ENCODE assay signal across 13 cellular contexts in the genomic region with DNA sequence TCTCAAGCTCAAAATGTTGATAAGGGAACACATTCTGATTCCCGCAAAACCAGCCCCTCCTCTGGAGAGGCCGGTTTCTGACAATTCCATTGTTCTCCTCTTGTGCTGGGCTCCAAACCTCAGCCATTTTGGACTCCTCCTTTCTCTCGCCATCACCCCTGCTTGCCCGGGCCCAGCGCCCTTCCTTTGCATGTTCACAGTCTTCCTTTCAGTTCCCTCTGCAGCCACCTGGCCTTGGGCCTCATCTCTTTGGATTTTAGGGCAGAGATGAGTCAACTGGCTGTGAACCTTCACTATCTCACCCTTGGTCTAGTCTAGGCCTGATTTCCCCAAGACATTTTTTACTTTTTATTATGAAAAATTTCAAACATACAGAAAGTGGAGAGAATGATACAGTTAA.
A peak's percentile ranks its signal among the peaks of the same experiment; 100 is the strongest.
DNase-seq lines count a peak whose midpoint lies in the region; ATAC-seq and TF ChIP-seq lines count a peak whose summit lies in the region.
"Had no signal": no experiment of that assay in that cellular context is flagged by ENCODE, and none has a peak within 500 bp of the region (broad histone marks: within the 10 kb centered on the region; RNA-seq: fewer than 3 reads in every experiment).

No MANE protein-coding gene starts in this region.

- peak overlapping the region in 1 of 5 donors; percentile 3 for H3K27ac ChIP-seq in adrenal gland
- H3K27ac ChIP-seq: lower lobe of right lung had no signal

- peaks cover 26 to 46% of the 10 kb centered on the region in 2 donors for H3K4me1 ChIP-seq in adrenal gland (replicated peaks in 1 of 2)

- DNase-seq in adrenal gland (peak in 6 of 7 donors; percentile 51 to 68 (median 62)), NCI-H2171 (lab: John Stamatoyannopoulos, UW) (no peak), H4 (ENCODE audit: low spot score) (no peak)
- DNase-seq in stimulated activated naive CD4-positive, alpha-beta T cell (lab: John Stamatoyannopoulos, UW), result no peak
- no peak for DNase-seq in activated effector memory CD4-positive, alpha-beta T cell treated with anti-CD3 and anti-CD28 coated beads, Interleukin-2, amount 50 U/mL, for 16 hours
- DNase-seq: activated CD4-positive, alpha-beta T cell treated with anti-CD3 and anti-CD28 coated beads for 1 hour; lower lobe of right lung; stimulated activated naive CD8-positive, alpha-beta T cell treated with anti-CD3 and anti-CD28 coated beads, Interleukin-15, amount 100 ng/mL, for 72 hours; T-cell had no signal

- intact Hi-C loops in adrenal gland (cut with DNase I), result no loop called here

- no peak for TF ChIP-seq POLR2A in adrenal gland (IDR thresholded peaks at IDR 0.05)

- no peak overlapping the region for H3K4me3 ChIP-seq in adrenal gland
- H3K4me3 ChIP-seq: lower lobe of right lung had no signal

- H3K9me3 ChIP-seq in adrenal gland (replicated peaks in 1 of 3), result no peaks in the 10 kb centered on the region
- H3K9me3 ChIP-seq: lower lobe of right lung had no signal

- no peak for TF ChIP-seq CTCF in adrenal gland (IDR thresholded peaks at IDR 0.05)

- H3K36me3 ChIP-seq in adrenal gland (replicated peaks in 1 of 2), result no peaks in the 10 kb centered on the region
- H3K36me3 ChIP-seq: lower lobe of right lung had no signal

- peak; percentile 92 for ATAC-seq in GM18867 (IDR thresholded peaks at IDR 0.05; ENCODE audit: unreplicated experiment)
- ATAC-seq in GM21528 (IDR thresholded peaks at IDR 0.05; ENCODE audit: low FRiP score, unreplicated experiment), result peak; percentile 61
- peak; percentile 88 for ATAC-seq in HG03025 (IDR thresholded peaks at IDR 0.05; ENCODE audit: low FRiP score, unreplicated experiment)
- ATAC-seq: lower lobe of right lung; right cardiac atrium; stimulated activated naive CD8-positive, alpha-beta T cell treated with anti-CD3 and anti-CD28 coated beads, Interleukin-15, amount 100 ng/mL, for 72 hours; T-cell had no signal

- H3K27me3 ChIP-seq in adrenal gland, result no peaks in the 10 kb centered on the region

- WGBS in adrenal gland, 4 donors, result 66 to 73% (median 69%) methylated on average over 5 of the region's 5 CpGs

Comparison
In these comparisons a context has a peak if more than half of its experiments do, and no peak if none do; other contexts are left out.
1. DNase-seq: peak in adrenal gland (6 of 7); none in stimulated activated naive CD4-positive, alpha-beta T cell (0 of 6), NCI-H2171 (single experiment), H4 (single experiment) and activated effector memory CD4-positive, alpha-beta T cell treated with anti-CD3 and anti-CD28 coated beads, Interleukin-2, amount 50 U/mL, for 16 hours (single experiment).
2. Peak in every context shown above with its lines, with median percentiles within 50 percentile points of each other: ATAC-seq.